In the genomic region with DNA sequence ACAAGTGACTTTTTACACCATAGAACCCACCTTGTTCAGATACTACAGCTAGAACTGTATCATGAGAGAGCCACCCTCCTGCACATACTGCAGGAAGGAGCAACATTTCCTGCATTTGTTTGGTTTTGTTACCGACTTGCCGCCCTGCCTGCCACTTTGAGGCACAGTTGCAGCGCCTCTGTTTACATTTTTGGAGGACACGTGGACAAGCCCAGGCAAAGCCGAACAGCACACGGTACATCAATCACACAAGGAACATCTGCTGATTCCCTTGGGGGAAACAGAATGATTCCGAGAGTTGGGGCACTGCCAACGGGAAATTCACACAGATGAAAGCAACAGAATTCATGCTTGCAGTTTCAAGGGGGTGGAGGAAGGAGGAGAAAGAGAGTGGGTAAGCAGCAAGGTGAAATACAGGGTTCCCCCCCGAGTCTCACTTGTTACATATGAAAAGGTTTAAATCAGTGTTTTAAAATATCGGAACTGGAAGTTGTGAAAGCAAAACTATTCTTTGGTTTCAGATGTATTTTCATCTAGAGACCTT, we compare ENCODE assay signal across 8 cellular contexts.
DNase-seq lines count a peak whose midpoint lies in the region; ATAC-seq and TF ChIP-seq lines count a peak whose summit lies in the region.

No MANE protein-coding gene starts in this region.

- H3K27me3 Mint-ChIP-seq in IgD-negative memory B cell, result no peaks in the 10 kb centered on the region

- no peaks in the 10 kb centered on the region for H3K27me3 ChIP-seq in DOHH2 (ENCODE audit: control insufficient read depth, low read length)
- H3K27me3 ChIP-seq in SJSA1 (replicated peaks), result no peaks in the 10 kb centered on the region
- no peaks in the 10 kb centered on the region for H3K27me3 ChIP-seq in spleen (replicated peaks in 1 of 7)
- H3K27me3 ChIP-seq in WERI-Rb-1 (ENCODE audit: insufficient read depth, low read depth, severe bottlenecking), result no peaks in the 10 kb centered on the region

- H3K9me2 ChIP-seq in DOHH2 (replicated peaks; ENCODE audit: control insufficient read depth, low read length), result no peaks in the 10 kb centered on the region

- no peaks in the 10 kb centered on the region for H3K79me2 ChIP-seq in DOHH2 (ENCODE audit: control insufficient read depth, low read length)

- H3K4me1 ChIP-seq in DOHH2 (ENCODE audit: control insufficient read depth, low read length) (peaks cover 26% of the 10 kb centered on the region), SJSA1 (replicated peaks) (peaks cover 25% of the 10 kb centered on the region), spleen (peaks cover 20 to 84% (median 58%) of the 10 kb centered on the region in 6 donors)

- peak; percentile 17 to 75 (median 74) for TF ChIP-seq POLR2A in spleen (IDR thresholded peaks at IDR 0.05)

- H3K4me3 ChIP-seq in DOHH2 (ENCODE audit: low read length) (peak overlapping the region; percentile 49), SJSA1 (peak overlapping the region; percentile 15), astrocyte of the cerebellum (ENCODE audit: low read depth, low read length) (peak overlapping the region; percentile 25), spleen (peak overlapping the region in 7 of 8 donors; percentile 3 to 62 (median 18)), WERI-Rb-1 (ENCODE audit: low read depth, low read length) (no peak overlapping the region)

- 0 to 1% (median 0%) methylated on average over 10 of the region's 10 CpGs for WGBS in spleen, 5 donors

- intact Hi-C loops in spleen (cut with DNase I; ENCODE audit: low total_unique reads), result loop anchor here (10.0 kb wide), 1 partner anchor 100 kb away; no protein-coding TSS in a partner anchor

- H3K36me3 Mint-ChIP-seq in IgD-negative memory B cell, result peaks cover 2% of the 10 kb centered on the region

- H3K9me3 ChIP-seq in DOHH2 (ENCODE audit: control insufficient read depth, insufficient read depth, low read length) (no peaks in the 10 kb centered on the region), SJSA1 (replicated peaks) (no peaks in the 10 kb centered on the region), spleen (no peaks in the 10 kb centered on the region), WERI-Rb-1 (ENCODE audit: severe bottlenecking) (no peaks in the 10 kb centered on the region)

- no peaks in the 10 kb centered on the region for H4K20me1 ChIP-seq in DOHH2 (ENCODE audit: control insufficient read depth, insufficient read depth, low read depth, low read length)

- H3K4me1 Mint-ChIP-seq in IgD-negative memory B cell, result peaks cover 36 to 48% (median 38%) of the 10 kb centered on the region in 3 donors

- peak overlapping the region; percentile 60 for H3K4me2 ChIP-seq in DOHH2 (ENCODE audit: low read length)

- H3K36me3 ChIP-seq in DOHH2 (ENCODE audit: control insufficient read depth, low read length) (no peaks in the 10 kb centered on the region), SJSA1 (no peaks in the 10 kb centered on the region), spleen (no peaks in the 10 kb centered on the region), WERI-Rb-1 (no peaks in the 10 kb centered on the region)

- TF ChIP-seq CTCF in DOHH2 (IDR thresholded peaks at IDR 0.05; ENCODE audit: low read depth, low read length, poor library complexity, severe bottlenecking) (no peak), astrocyte of the cerebellum (IDR thresholded peaks at IDR 0.05; ENCODE audit: low read depth, low read length, missing control alignments) (no peak), spleen (IDR thresholded peaks at IDR 0.05 in 8 of 11, conservative IDR thresholded peaks at IDR 0.05 in 3 of 11) (peak in 1 of 11 experiments; percentile 25), WERI-Rb-1 (IDR thresholded peaks at IDR 0.05; ENCODE audit: low read depth, low read length) (no peak)

- no peaks in the 10 kb centered on the region for H3K9me3 Mint-ChIP-seq in IgD-negative memory B cell

- peak overlapping the region; percentile 74 to 94 (median 88) for H3K4me3 Mint-ChIP-seq in IgD-negative memory B cell

- in situ Hi-C loops in astrocyte of the cerebellum (cut with HindIII; ENCODE audit: low sequenced_read_pairs), result no loop called here

- H3K27ac ChIP-seq in DOHH2 (ENCODE audit: low read depth, low read length) (no peak overlapping the region), SJSA1 (no peak overlapping the region), spleen (peak overlapping the region; percentile 67 to 92 (median 83)), WERI-Rb-1 (no peak overlapping the region)

- peak overlapping the region; percentile 55 to 93 (median 89) for H3K27ac Mint-ChIP-seq in IgD-negative memory B cell

- peak; percentile 80 for ATAC-seq in GM21526 (IDR thresholded peaks at IDR 0.05; ENCODE audit: low FRiP score, unreplicated experiment)

- DNase-seq in SJSA1 (ENCODE audit: low read depth in 1 of 2, low spot score in 2 of 2) (peak; percentile 65 to 68), astrocyte of the cerebellum (ENCODE audit: low read depth) (no peak), iris pigment epithelial cell (ENCODE audit: low read depth) (peak; percentile 82), spleen (peak; percentile 85), WERI-Rb-1 (no peak)

- H3F3A ChIP-seq in DOHH2 (ENCODE audit: control insufficient read depth, insufficient read depth), result peaks cover 3% of the 10 kb centered on the region; the same call in 1 of the 2 replicates

Comparison
In these comparisons a context has a peak if more than half of its experiments do, and no peak if none do; other contexts are left out.
1. H3K27ac ChIP-seq: peak in spleen (8 of 8); none in DOHH2 (single experiment), SJSA1 (single experiment) and WERI-Rb-1 (single experiment).
2. DNase-seq: peak in SJSA1 (2 of 2), iris pigment epithelial cell (single experiment) and spleen (single experiment); none in astrocyte of the cerebellum (single experiment) and WERI-Rb-1 (single experiment).